In genomic region chr17:50379733-50380132, GRCh38 we compare ENCODE assay signal across 26 cellular contexts. TPM values are rescaled to one million over a fixed set of nuclear protein-coding genes. Genes with fewer than 3 reads are reported as not detected.
"Had no signal": no experiment of that assay in that cellular context is flagged by ENCODE, and none has a peak within 500 bp of the region (broad histone marks: within the 10 kb centered on the region; RNA-seq: fewer than 3 reads in every experiment).

No MANE protein-coding gene starts in this region.

- H3K36me3 ChIP-seq: ovary, uterus had no signal

- H3K4me1 ChIP-seq: sigmoid colon, tibial artery, uterus had no signal

- H3K4me1 Mint-ChIP-seq: mesothelial cell of epicardium; naive B cell; natural killer cell; stimulated activated memory B cell treated with anti-CD40 and anti-IgM and Interleukin-4, amounts not matched to agents 10 μg/mL and 1 μg/mL and 100 μg/mL, for 72 hours had no signal

- H3K27me3 Mint-ChIP-seq: naive B cell; progenitor cell of endocrine pancreas; stimulated activated memory B cell treated with anti-CD40 and anti-IgM and Interleukin-4, amounts not matched to agents 10 μg/mL and 1 μg/mL and 100 μg/mL, for 72 hours; type B pancreatic cell had no signal

- H3K27ac ChIP-seq: hepatocyte, left ventricle myocardium inferior, ovary, sigmoid colon, suprapubic skin, thoracic aorta, tibial artery, uterus had no signal

- H3K27ac Mint-ChIP-seq: mesothelial cell of epicardium; natural killer cell; stimulated activated memory B cell treated with anti-CD40 and anti-IgM and Interleukin-4, amounts not matched to agents 10 μg/mL and 1 μg/mL and 100 μg/mL, for 72 hours had no signal

- DNase-seq: islet precursor cell; left ventricle myocardium inferior; mesendoderm; naive B cell; natural killer cell; ovary; retina; right cardiac atrium; sigmoid colon; stimulated activated CD4-positive, alpha-beta T cell treated with anti-CD3 and anti-CD28 coated beads, Interleukin-1b, Interleukin-23, amount 100 ng/mL, for 48 hours; stimulated activated CD4-positive, alpha-beta T cell treated with anti-CD3 and anti-CD28 coated beads, Interleukin-2, amount 100 ng/mL, for 48 hours; stimulated activated CD4-positive, alpha-beta T cell treated with anti-CD3 and anti-CD28 coated beads, Interleukin-4, amount 100 ng/mL, for 4 hours; stimulated activated CD8-positive, alpha-beta memory T cell treated with anti-CD3 and anti-CD28 coated beads, Interleukin-4, amount 100 ng/mL, for 48 hours; stimulated activated naive CD4-positive, alpha-beta T cell treated with Interleukin-2 at 50 U/mL for 16 hours; tibial artery; uterus had no signal

- H3K9me3 ChIP-seq: left ventricle myocardium inferior, ovary, sigmoid colon, suprapubic skin, thoracic aorta, tibial artery, uterus had no signal

- H3K9me3 Mint-ChIP-seq: mesothelial cell of epicardium; naive B cell; natural killer cell; stimulated activated memory B cell treated with anti-CD40 and anti-IgM and Interleukin-4, amounts not matched to agents 10 μg/mL and 1 μg/mL and 100 μg/mL, for 72 hours; type B pancreatic cell had no signal

- H3K4me2 ChIP-seq: hepatocyte, smooth muscle cell had no signal

- H3K27me3 ChIP-seq: hepatocyte, ovary, sigmoid colon, suprapubic skin, tibial artery, uterus had no signal

- H3K79me2 ChIP-seq: hepatocyte had no signal

- H3K4me3 ChIP-seq: hepatocyte, left ventricle myocardium inferior, lung, ovary, sigmoid colon, smooth muscle cell, suprapubic skin, thoracic aorta, tibial artery, uterus had no signal

- ATAC-seq: stimulated activated memory B cell treated with anti-CD40 and anti-IgM and Interleukin-4, amounts not matched to agents 10 μg/mL and 1 μg/mL and 100 μg/mL, for 72 hours had no signal

- H3K4me3 Mint-ChIP-seq: mesothelial cell of epicardium; naive B cell; natural killer cell; stimulated activated memory B cell treated with anti-CD40 and anti-IgM and Interleukin-4, amounts not matched to agents 10 μg/mL and 1 μg/mL and 100 μg/mL, for 72 hours; type B pancreatic cell had no signal

- H3K36me3 Mint-ChIP-seq: natural killer cell had no signal

- H2AFZ ChIP-seq: hepatocyte had no signal

RNA-seq across cellular contexts. Expression of gene ACSF2, which starts 46.3 kb away (rescaled TPM):
- polyA plus RNA-seq: neural cell had no signal
